1 cellular context compared by ENCODE assay signal in genomic region chr1:156421062-156421938, GRCh38.
A peak's percentile ranks its signal among the peaks of the same experiment; 100 is the strongest.
TF ChIP-seq lines count a peak whose summit lies in the region.

No MANE protein-coding gene starts in this region.

TF ChIP-seq in K562, 482 proteins besides CTCF, POLR2A, EP300 and RAD21 (continued from another document and continues in another):
- TF ChIP-seq TCF15 (CRISPR knock-in tag; IDR thresholded peaks at IDR 0.05): no peak
- TF ChIP-seq KDM5B (IDR thresholded peaks at IDR 0.05; ENCODE audit: insufficient replicate concordance, low read depth, low read length): peak; percentile 97
- TF ChIP-seq NFYB (IDR thresholded peaks at IDR 0.05; ENCODE audit: extremely low read depth, insufficient read length): peak; percentile 49
- TF ChIP-seq, protein P1, sequence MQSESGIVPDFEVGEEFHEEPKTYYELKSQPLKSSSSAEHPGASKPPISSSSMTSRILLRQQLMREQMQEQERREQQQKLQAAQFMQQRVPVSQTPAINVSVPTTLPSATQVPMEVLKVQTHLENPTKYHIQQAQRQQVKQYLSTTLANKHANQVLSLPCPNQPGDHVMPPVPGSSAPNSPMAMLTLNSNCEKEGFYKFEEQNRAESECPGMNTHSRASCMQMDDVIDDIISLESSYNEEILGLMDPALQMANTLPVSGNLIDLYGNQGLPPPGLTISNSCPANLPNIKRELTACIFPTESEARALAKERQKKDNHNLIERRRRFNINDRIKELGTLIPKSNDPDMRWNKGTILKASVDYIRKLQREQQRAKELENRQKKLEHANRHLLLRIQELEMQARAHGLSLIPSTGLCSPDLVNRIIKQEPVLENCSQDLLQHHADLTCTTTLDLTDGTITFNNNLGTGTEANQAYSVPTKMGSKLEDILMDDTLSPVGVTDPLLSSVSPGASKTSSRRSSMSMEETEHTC (IDR thresholded peaks at IDR 0.05): no peak
- TF ChIP-seq POLR3G (IDR thresholded peaks at IDR 0.05; ENCODE audit: extremely low read depth, insufficient read length, insufficient replicate concordance): no peak
- TF ChIP-seq, protein P2, sequence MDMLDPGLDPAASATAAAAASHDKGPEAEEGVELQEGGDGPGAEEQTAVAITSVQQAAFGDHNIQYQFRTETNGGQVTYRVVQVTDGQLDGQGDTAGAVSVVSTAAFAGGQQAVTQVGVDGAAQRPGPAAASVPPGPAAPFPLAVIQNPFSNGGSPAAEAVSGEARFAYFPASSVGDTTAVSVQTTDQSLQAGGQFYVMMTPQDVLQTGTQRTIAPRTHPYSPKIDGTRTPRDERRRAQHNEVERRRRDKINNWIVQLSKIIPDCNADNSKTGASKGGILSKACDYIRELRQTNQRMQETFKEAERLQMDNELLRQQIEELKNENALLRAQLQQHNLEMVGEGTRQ (CRISPR knock-in tag; IDR thresholded peaks at IDR 0.05): no peak
- TF ChIP-seq RBM34 (IDR thresholded peaks at IDR 0.05; ENCODE audit: borderline replicate concordance, insufficient read depth, low read length): no peak
- TF ChIP-seq ZNF431 (CRISPR knock-in tag; IDR thresholded peaks at IDR 0.05): peak; percentile 78
- no peak for TF ChIP-seq SMAD2 (IDR thresholded peaks at IDR 0.05; ENCODE audit: low read depth, low read length)
- TF ChIP-seq ZC3H11A (IDR thresholded peaks at IDR 0.05; ENCODE audit: low read depth, low read length): no peak
- TF ChIP-seq ZSCAN29 (IDR thresholded peaks at IDR 0.05): no peak
- no peak for TF ChIP-seq ARID2 (IDR thresholded peaks at IDR 0.05)
- TF ChIP-seq ZNF140 (CRISPR knock-in tag; IDR thresholded peaks at IDR 0.05): no peak
- no peak for TF ChIP-seq RBM25 (IDR thresholded peaks at IDR 0.05; ENCODE audit: low read depth, low read length, severe bottlenecking)
- TF ChIP-seq EWSR1 (IDR thresholded peaks at IDR 0.05; ENCODE audit: borderline replicate concordance, low read depth, partially characterized antibody): no peak
- no peak for TF ChIP-seq GATAD2B (IDR thresholded peaks at IDR 0.05; ENCODE audit: borderline replicate concordance)
- TF ChIP-seq, protein P3, sequence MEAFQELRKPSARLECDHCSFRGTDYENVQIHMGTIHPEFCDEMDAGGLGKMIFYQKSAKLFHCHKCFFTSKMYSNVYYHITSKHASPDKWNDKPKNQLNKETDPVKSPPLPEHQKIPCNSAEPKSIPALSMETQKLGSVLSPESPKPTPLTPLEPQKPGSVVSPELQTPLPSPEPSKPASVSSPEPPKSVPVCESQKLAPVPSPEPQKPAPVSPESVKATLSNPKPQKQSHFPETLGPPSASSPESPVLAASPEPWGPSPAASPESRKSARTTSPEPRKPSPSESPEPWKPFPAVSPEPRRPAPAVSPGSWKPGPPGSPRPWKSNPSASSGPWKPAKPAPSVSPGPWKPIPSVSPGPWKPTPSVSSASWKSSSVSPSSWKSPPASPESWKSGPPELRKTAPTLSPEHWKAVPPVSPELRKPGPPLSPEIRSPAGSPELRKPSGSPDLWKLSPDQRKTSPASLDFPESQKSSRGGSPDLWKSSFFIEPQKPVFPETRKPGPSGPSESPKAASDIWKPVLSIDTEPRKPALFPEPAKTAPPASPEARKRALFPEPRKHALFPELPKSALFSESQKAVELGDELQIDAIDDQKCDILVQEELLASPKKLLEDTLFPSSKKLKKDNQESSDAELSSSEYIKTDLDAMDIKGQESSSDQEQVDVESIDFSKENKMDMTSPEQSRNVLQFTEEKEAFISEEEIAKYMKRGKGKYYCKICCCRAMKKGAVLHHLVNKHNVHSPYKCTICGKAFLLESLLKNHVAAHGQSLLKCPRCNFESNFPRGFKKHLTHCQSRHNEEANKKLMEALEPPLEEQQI (IDR thresholded peaks at IDR 0.05): no peak
- TF ChIP-seq ZNF217 (CRISPR knock-in tag; IDR thresholded peaks at IDR 0.05): no peak
- no peak for TF ChIP-seq GATA2 (CRISPR knock-in tag; IDR thresholded peaks at IDR 0.05)
- TF ChIP-seq, protein P4, sequence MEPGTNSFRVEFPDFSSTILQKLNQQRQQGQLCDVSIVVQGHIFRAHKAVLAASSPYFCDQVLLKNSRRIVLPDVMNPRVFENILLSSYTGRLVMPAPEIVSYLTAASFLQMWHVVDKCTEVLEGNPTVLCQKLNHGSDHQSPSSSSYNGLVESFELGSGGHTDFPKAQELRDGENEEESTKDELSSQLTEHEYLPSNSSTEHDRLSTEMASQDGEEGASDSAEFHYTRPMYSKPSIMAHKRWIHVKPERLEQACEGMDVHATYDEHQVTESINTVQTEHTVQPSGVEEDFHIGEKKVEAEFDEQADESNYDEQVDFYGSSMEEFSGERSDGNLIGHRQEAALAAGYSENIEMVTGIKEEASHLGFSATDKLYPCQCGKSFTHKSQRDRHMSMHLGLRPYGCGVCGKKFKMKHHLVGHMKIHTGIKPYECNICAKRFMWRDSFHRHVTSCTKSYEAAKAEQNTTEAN (CRISPR knock-in tag; IDR thresholded peaks at IDR 0.05): no peak
- 0 out of 2 replicates have a peak, but pooled peaks have one; percentile 46 for TF ChIP-seq ZBTB7A (IDR thresholded peaks at IDR 0.05; ENCODE audit: borderline replicate concordance, control insufficient read depth, low read depth, low read length)
- TF ChIP-seq ARHGAP35 (IDR thresholded peaks at IDR 0.05; ENCODE audit: partially characterized antibody): no peak
- TF ChIP-seq PHB (CRISPR knock-in tag; IDR thresholded peaks at IDR 0.05): no peak
- TF ChIP-seq TOE1 (IDR thresholded peaks at IDR 0.05; ENCODE audit: borderline replicate concordance): peak; percentile 87
- TF ChIP-seq TOE1 (CRISPR knock-in tag; IDR thresholded peaks at IDR 0.05; ENCODE audit: borderline replicate concordance, low read depth): peak; percentile 34; the same call in 1 of the 2 replicates
- TF ChIP-seq, protein P5, sequence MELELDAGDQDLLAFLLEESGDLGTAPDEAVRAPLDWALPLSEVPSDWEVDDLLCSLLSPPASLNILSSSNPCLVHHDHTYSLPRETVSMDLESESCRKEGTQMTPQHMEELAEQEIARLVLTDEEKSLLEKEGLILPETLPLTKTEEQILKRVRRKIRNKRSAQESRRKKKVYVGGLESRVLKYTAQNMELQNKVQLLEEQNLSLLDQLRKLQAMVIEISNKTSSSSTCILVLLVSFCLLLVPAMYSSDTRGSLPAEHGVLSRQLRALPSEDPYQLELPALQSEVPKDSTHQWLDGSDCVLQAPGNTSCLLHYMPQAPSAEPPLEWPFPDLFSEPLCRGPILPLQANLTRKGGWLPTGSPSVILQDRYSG (tag; conservative IDR thresholded peaks at IDR 0.05; ENCODE audit: low read depth): no peak
- no peak for TF ChIP-seq ZNF41 (CRISPR knock-in tag; conservative IDR thresholded peaks at IDR 0.05)
- TF ChIP-seq TRIM24 (IDR thresholded peaks at IDR 0.05): no peak
- TF ChIP-seq SP2 (IDR thresholded peaks at IDR 0.05; ENCODE audit: extremely low read depth, low read depth, low read length, poor library complexity, severe bottlenecking): no peak
- no peak for TF ChIP-seq ATF4 (CRISPR knock-in tag; IDR thresholded peaks at IDR 0.05)
- no peak for TF ChIP-seq MEIS2 (IDR thresholded peaks at IDR 0.05; ENCODE audit: partially characterized antibody)
- TF ChIP-seq BRCA1 (IDR thresholded peaks at IDR 0.05): no peak
- 0 out of 2 replicates have a peak, but pooled peaks have one; percentile 88 for TF ChIP-seq BRCA1 (CRISPR knock-in tag; IDR thresholded peaks at IDR 0.05)
- TF ChIP-seq ZNF436 (CRISPR knock-in tag; IDR thresholded peaks at IDR 0.05): no peak
- TF ChIP-seq THRA (IDR thresholded peaks at IDR 0.05): no peak
- no peak for TF ChIP-seq ZNF785 (CRISPR knock-in tag; IDR thresholded peaks at IDR 0.05)
- TF ChIP-seq ZNF717 (CRISPR knock-in tag; IDR thresholded peaks at IDR 0.05): no peak
- TF ChIP-seq ZNF77 (CRISPR knock-in tag; IDR thresholded peaks at IDR 0.05): no peak
- TF ChIP-seq FOXK2 (conservative IDR thresholded peaks at IDR 0.05 in 1 of 2, IDR thresholded peaks at IDR 0.05 in 1 of 2; ENCODE audit: low read depth in 2 of 2): no peak
- TF ChIP-seq ELK3 (CRISPR knock-in tag; IDR thresholded peaks at IDR 0.05): no peak
- TF ChIP-seq TFE3 (CRISPR knock-in tag; IDR thresholded peaks at IDR 0.05): no peak
- TF ChIP-seq NRF1 (conservative IDR thresholded peaks at IDR 0.05 in 1 of 2, IDR thresholded peaks at IDR 0.05 in 1 of 2): no peak
- TF ChIP-seq ZKSCAN3 (CRISPR knock-in tag; IDR thresholded peaks at IDR 0.05): no peak
- TF ChIP-seq TGIF2 (CRISPR knock-in tag; IDR thresholded peaks at IDR 0.05): peak; percentile 73; the same call in 1 of the 2 replicates
- TF ChIP-seq ZNF347 (CRISPR knock-in tag; IDR thresholded peaks at IDR 0.05; ENCODE audit: low read depth): no peak
- TF ChIP-seq ZNF584 (CRISPR knock-in tag; IDR thresholded peaks at IDR 0.05; ENCODE audit: low read depth): no peak
- TF ChIP-seq PTBP1 (IDR thresholded peaks at IDR 0.05; ENCODE audit: low read depth, low read length): no peak
- TF ChIP-seq TRIM28 (IDR thresholded peaks at IDR 0.05): no peak
- no peak for TF ChIP-seq CLOCK (CRISPR knock-in tag; IDR thresholded peaks at IDR 0.05; ENCODE audit: borderline replicate concordance)
- peak; percentile 89; the same call in 1 of the 2 replicates for TF ChIP-seq NR3C1 (CRISPR knock-in tag; IDR thresholded peaks at IDR 0.05)
